In genomic region chr1:22761821-22762220, GRCh38 we compare ENCODE assay signal across 20 cellular contexts. TPM values are rescaled to one million over a fixed set of nuclear protein-coding genes. Genes with fewer than 3 reads are reported as not detected.
"Had no signal": no experiment of that assay in that cellular context is flagged by ENCODE, and none has a peak within 500 bp of the region (broad histone marks: within the 10 kb centered on the region; RNA-seq: fewer than 3 reads in every experiment).

No MANE protein-coding gene starts in this region.

- H3K4me1 ChIP-seq: left lung, psoas muscle, vagina had no signal

- H3K36me3 ChIP-seq: cardiac muscle cell, left lung, vagina, WERI-Rb-1 had no signal

- H3K9me3 Mint-ChIP-seq: activated T-cell treated with anti-CD3 and anti-CD28 coated beads, Interleukin-2, amount 50 U/mL, for 72 hours; endodermal cell; neural crest cell had no signal

- H3K27ac Mint-ChIP-seq: activated T-cell treated with anti-CD3 and anti-CD28 coated beads, Interleukin-2, amount 50 U/mL, for 72 hours; endodermal cell had no signal

- H3K27ac ChIP-seq: cardiac muscle cell, epithelial cell of prostate, left lung, psoas muscle, vagina, WERI-Rb-1 had no signal

- DNase-seq: activated CD4-positive, alpha-beta T cell treated with anti-CD3 and anti-CD28 coated beads, Interleukin-2, amount 50 U/mL, for 4 hours; activated effector memory CD4-positive, alpha-beta T cell treated with anti-CD3 and anti-CD28 coated beads, Interleukin-2, amount 50 U/mL, for 16 hours; activated naive CD4-positive, alpha-beta T cell treated with anti-CD3 and anti-CD28 coated beads, Interleukin-2, amount 50 U/mL, for 16 hours; activated T-cell treated with anti-CD3 and anti-CD28 coated beads, Interleukin-2, amount 50 U/mL, for 72 hours; endodermal cell; foreskin fibroblast; kidney; left lung; mammary epithelial cell; psoas muscle; right cardiac atrium; stimulated activated CD4-positive, alpha-beta T cell treated with anti-CD3 and anti-CD28 coated beads, Interleukin-2, amount 100 ng/mL, for 24 hours; stimulated activated naive CD4-positive, alpha-beta T cell treated with Interleukin-2 at 50 U/mL for 16 hours; trophoblast cell; WERI-Rb-1 had no signal

- H3K4me3 ChIP-seq: cardiac muscle cell, left lung, psoas muscle, vagina had no signal

- ATAC-seq: activated T-cell treated with anti-CD3 and anti-CD28 coated beads, Interleukin-2, amount 50 U/mL, for 72 hours; left lung; psoas muscle; right cardiac atrium had no signal

- H3K27me3 ChIP-seq: cardiac muscle cell, left lung, vagina had no signal

- H3K4me1 Mint-ChIP-seq: neural crest cell had no signal

- H3K4me3 Mint-ChIP-seq: activated T-cell treated with anti-CD3 and anti-CD28 coated beads, Interleukin-2, amount 50 U/mL, for 72 hours; endodermal cell; neural crest cell had no signal

RNA-seq across cellular contexts. Expression of gene EPHB2, which starts 51.2 kb away (rescaled TPM):
- total RNA-seq: T-helper 2 cell treated with Interferon-gamma antibody and Interleukin-4, amounts not matched to agents 100 ng/mL and 5 ng/mL, for 36 hours had no signal
